ENCODE assay signal across 29 cellular contexts in genomic region chr18:32418148-32418547, GRCh38. TPM values are rescaled to one million over a fixed set of nuclear protein-coding genes. Genes with fewer than 3 reads are reported as not detected.
"Had no signal": no experiment of that assay in that cellular context is flagged by ENCODE, and none has a peak within 500 bp of the region (broad histone marks: within the 10 kb centered on the region; RNA-seq: fewer than 3 reads in every experiment).

No MANE protein-coding gene starts in this region.

- H3K36me3 ChIP-seq: brain microvascular endothelial cell, WERI-Rb-1 had no signal

- H3K27ac ChIP-seq: brain microvascular endothelial cell, coronary artery, WERI-Rb-1 had no signal

- H3K27me3 ChIP-seq: brain microvascular endothelial cell, dorsolateral prefrontal cortex had no signal

- DNase-seq: activated B cell treated with CpG ODN at 0.5 μM for 24 hours; activated CD4-positive, alpha-beta T cell treated with anti-CD3 and anti-CD28 coated beads for 48 hours; activated CD4-positive, alpha-beta T cell treated with anti-CD3 and anti-CD28 coated beads, Interleukin-2, amount 50 U/mL, for 1 hour; activated CD4-positive, alpha-beta T cell treated with anti-CD3 and anti-CD28 coated beads, Interleukin-2, amount 50 U/mL, for 48 hours; activated CD8-positive, alpha-beta memory T cell treated with anti-CD3 and anti-CD28 coated beads for 24 hours; activated CD8-positive, alpha-beta T cell treated with anti-CD3 and anti-CD28 coated beads for 36 hours; activated effector memory CD4-positive, alpha-beta T cell treated with Interleukin-2 at 50 U/mL for 16 hours; activated gamma-delta T cell treated with Interleukin-2 at 50 U/mL for 16 hours; activated naive CD4-positive, alpha-beta T cell treated with anti-CD3 and anti-CD28 coated beads, Interleukin-2, amount 50 U/mL, for 16 hours; activated naive CD4-positive, alpha-beta T cell treated with Interleukin-2 at 50 U/mL for 16 hours; activated T-cell treated with anti-CD3 and anti-CD28 coated beads, Interleukin-2, amount 50 U/mL, for 4 hours; amniotic stem cell; anterior cingulate cortex; brain microvascular endothelial cell; dorsolateral prefrontal cortex; effector memory CD4-positive, alpha-beta T cell; endodermal cell; foreskin fibroblast; T-helper 1 cell; T-helper 17 cell; T1000; WERI-Rb-1 had no signal

- FAIRE-seq: astrocyte, bronchial epithelial cell, frontal cortex had no signal

- ATAC-seq: activated CD4-positive, CD25-positive, alpha-beta regulatory T cell treated with anti-CD3 and anti-CD28 coated beads, Interleukin-2, amount 50 U/mL, for 24 hours; activated CD8-positive, alpha-beta T cell treated with anti-CD3 and anti-CD28 coated beads for 36 hours; activated T-cell treated with anti-CD3 and anti-CD28 coated beads, Interleukin-2, amount 50 U/mL, for 4 hours; activated T-helper 17 cell treated with anti-CD3 and anti-CD28 coated beads, Interleukin-2, amount 50 U/mL, for 72 hours; esophagus mucosa; T-helper 17 cell had no signal

- H3K4me3 ChIP-seq: coronary artery, dorsolateral prefrontal cortex had no signal

RNA-seq across cellular contexts. Expression of gene GAREM1, which starts 52.5 kb away (rescaled TPM):
- total RNA-seq: activated B cell treated with CpG ODN at 0.5 μM for 24 hours; activated CD8-positive, alpha-beta T cell treated with anti-CD3 and anti-CD28 coated beads for 36 hours had no signal
